ENCODE assay signal across 11 cellular contexts in genomic region chr7:35384761-35385700, GRCh38.
"Had no signal": no experiment of that assay in that cellular context is flagged by ENCODE, and none has a peak within 500 bp of the region (broad histone marks: within the 10 kb centered on the region; RNA-seq: fewer than 3 reads in every experiment).

No MANE protein-coding gene starts in this region.

- H3K4me1 Mint-ChIP-seq: activated naive CD8-positive, alpha-beta T cell treated with anti-CD3 and anti-CD28 coated beads, Interleukin-2, amount 10 ng/mL, durations not matched to agents 7 days and 5 days had no signal

- H3K27me3 Mint-ChIP-seq: dendritic cell treated with granulocyte-macrophage colony-stimulating factor and Interleukin-4, amounts not matched to agents 40 ng/mL and 50 ng/mL, for 4 days had no signal

- H3K27ac ChIP-seq: foreskin keratinocyte, transverse colon had no signal

- H3K27ac Mint-ChIP-seq: activated naive CD8-positive, alpha-beta T cell treated with anti-CD3 and anti-CD28 coated beads, Interleukin-2, amount 10 ng/mL, durations not matched to agents 7 days and 5 days; dendritic cell treated with granulocyte-macrophage colony-stimulating factor and Interleukin-4, amounts not matched to agents 40 ng/mL and 50 ng/mL, for 4 days had no signal

- DNase-seq: activated naive CD4-positive, alpha-beta T cell; activated naive CD8-positive, alpha-beta T cell treated with anti-CD3 and anti-CD28 coated beads, Interleukin-2, amount 10 ng/mL, durations not matched to agents 7 days and 5 days; activated T-cell treated with anti-CD3 and anti-CD28 coated beads for 4 hours; aorta; effector memory CD4-positive, alpha-beta T cell; foreskin keratinocyte; nucleus accumbens; stimulated activated naive CD8-positive, alpha-beta T cell treated with anti-CD3 and anti-CD28 coated beads, Interleukin-15, Interleukin-2, amounts not matched to agents 100 U/mL and 50 U/mL, for 24 hours; transverse colon had no signal

- H3K4me1 ChIP-seq: foreskin keratinocyte, transverse colon had no signal

- H3K36me3 Mint-ChIP-seq: activated naive CD8-positive, alpha-beta T cell treated with anti-CD3 and anti-CD28 coated beads, Interleukin-2, amount 10 ng/mL, durations not matched to agents 7 days and 5 days had no signal

- H3K9me3 ChIP-seq: transverse colon had no signal

- ATAC-seq: foreskin keratinocyte; stimulated activated naive CD8-positive, alpha-beta T cell treated with anti-CD3 and anti-CD28 coated beads, Interleukin-15, Interleukin-2, amounts not matched to agents 100 U/mL and 50 U/mL, for 24 hours had no signal

- H3K4me3 Mint-ChIP-seq: activated naive CD8-positive, alpha-beta T cell treated with anti-CD3 and anti-CD28 coated beads, Interleukin-2, amount 10 ng/mL, durations not matched to agents 7 days and 5 days; dendritic cell treated with granulocyte-macrophage colony-stimulating factor and Interleukin-4, amounts not matched to agents 40 ng/mL and 50 ng/mL, for 4 days; nephron had no signal

- H3K27me3 ChIP-seq: foreskin keratinocyte, transverse colon had no signal

- H3K36me3 ChIP-seq: transverse colon had no signal

- H3K4me3 ChIP-seq: transverse colon had no signal

- H3K9me3 Mint-ChIP-seq: activated naive CD8-positive, alpha-beta T cell treated with anti-CD3 and anti-CD28 coated beads, Interleukin-2, amount 10 ng/mL, durations not matched to agents 7 days and 5 days; nephron had no signal
